20 cellular contexts compared by ENCODE assay signal in the genomic region with DNA sequence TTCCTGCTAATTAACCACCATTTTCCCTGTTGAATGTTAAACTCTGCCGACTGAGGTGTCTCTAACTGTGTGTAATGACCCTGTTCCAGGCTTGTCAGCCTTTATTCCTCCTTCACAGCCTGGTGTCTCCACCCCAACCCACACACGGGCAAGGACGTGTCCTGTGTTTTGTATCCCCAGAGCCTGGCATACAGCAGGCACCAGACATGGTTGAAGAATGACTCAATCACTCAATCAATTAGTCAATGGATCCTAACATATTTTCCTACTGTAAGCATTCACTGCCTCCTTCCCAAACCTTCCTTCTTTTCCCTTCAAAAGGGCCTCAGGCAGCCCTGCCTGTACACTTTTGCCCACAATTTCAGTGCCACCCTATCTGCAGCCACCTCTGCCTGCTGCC. TPM values are rescaled to one million over a fixed set of nuclear protein-coding genes. Genes with fewer than 3 reads are reported as not detected.
DNase-seq lines count a peak whose midpoint lies in the region; ATAC-seq, FAIRE-seq and TF ChIP-seq lines count a peak whose summit lies in the region.
"Had no signal": no experiment of that assay in that cellular context is flagged by ENCODE, and none has a peak within 500 bp of the region (broad histone marks: within the 10 kb centered on the region; RNA-seq: fewer than 3 reads in every experiment).

No MANE protein-coding gene starts in this region.

- H3K27ac ChIP-seq in GM23248: peak overlapping the region; percentile 91
- H3K27ac ChIP-seq in keratinocyte (ENCODE audit: control insufficient read depth, insufficient read depth, low read length): no peak overlapping the region
- H3K27ac ChIP-seq in subcutaneous abdominal adipose tissue (ENCODE audit: low read depth, low read length): peak overlapping the region; percentile 81
- H3K27ac ChIP-seq in left lung: no peak overlapping the region
- H3K27ac ChIP-seq: neutrophil had no signal

- peak; percentile 74 for DNase-seq in GM23248
- peak; percentile 43 for DNase-seq in adipocyte (ENCODE audit: low read depth)
- DNase-seq in keratinocyte (ENCODE audit: low read depth, low spot score): peak; percentile 50
- DNase-seq in left lung: no peak
- no peak for DNase-seq in omental fat pad (ENCODE audit: low spot score)
- DNase-seq in SKM-1 treated with dmso at 0.1 percent for 144 hours (lab: John Stamatoyannopoulos, UW; ENCODE audit: unreplicated experiment): no peak
- DNase-seq: activated B cell treated with CpG ODN at 0.5 μM for 24 hours; cerebellar nuclear complex; COR-L47; effector CD4-positive, alpha-beta T cell; H9; KBM-7; left ventricle myocardium superior; NCI-H1694 treated with DMSO at 0.1 percent for 48 hours; retina; SIG-M5; T-helper 2 cell had no signal

- H4K20me1 ChIP-seq in GM23248 (ENCODE audit: insufficient read depth) (no peaks in the 10 kb centered on the region), keratinocyte (ENCODE audit: control insufficient read depth, extremely low read depth, insufficient read depth, low read length) (no peaks in the 10 kb centered on the region)

- H3K79me2 ChIP-seq in GM23248 (ENCODE audit: insufficient read depth) (peaks cover 59% of the 10 kb centered on the region), keratinocyte (ENCODE audit: control insufficient read depth, insufficient read depth, low read length) (no peaks in the 10 kb centered on the region)

- H3K27me3 ChIP-seq in GM23248 (replicated peaks; ENCODE audit: insufficient read depth): no peaks in the 10 kb centered on the region
- no peaks in the 10 kb centered on the region for H3K27me3 ChIP-seq in adipocyte (replicated peaks; ENCODE audit: control insufficient read depth, insufficient read depth, low read length)
- peaks cover 31% of the 10 kb centered on the region for H3K27me3 ChIP-seq in keratinocyte (ENCODE audit: control insufficient read depth, extremely low read depth, insufficient read depth, low read length)
- peaks cover 0 to 5% (median 0%) of the 10 kb centered on the region in 5 donors for H3K27me3 ChIP-seq in subcutaneous abdominal adipose tissue (ENCODE audit: control insufficient read depth in 5 of 5, insufficient read depth in 4 of 5, low read length in 5 of 5)
- peaks cover 0 to 19% of the 10 kb centered on the region in 2 donors for H3K27me3 ChIP-seq in left lung

- in situ Hi-C loops in GM23248 (cut with MboI): no loop called here

- H3F3A ChIP-seq in GM23248 (ENCODE audit: insufficient read depth): peaks cover 43% of the 10 kb centered on the region

- H2AFZ ChIP-seq in GM23248 (no peak overlapping the region), keratinocyte (ENCODE audit: control insufficient read depth, low read length) (no peak overlapping the region)

- H3K36me3 ChIP-seq in GM23248 (ENCODE audit: low read depth) (no peaks in the 10 kb centered on the region), adipocyte (ENCODE audit: control insufficient read depth, insufficient read depth, low read length, severe bottlenecking) (no peaks in the 10 kb centered on the region), keratinocyte (ENCODE audit: control insufficient read depth in 2 of 2, extremely low read depth in 1 of 2, insufficient read depth in 2 of 2, low read length in 2 of 2) (no peaks in the 10 kb centered on the region), subcutaneous abdominal adipose tissue (ENCODE audit: control insufficient read depth in 5 of 5, insufficient read depth in 5 of 5, low read length in 5 of 5) (no peaks in the 10 kb centered on the region), left lung (no peaks in the 10 kb centered on the region)
- H3K36me3 ChIP-seq: neutrophil had no signal

- WGBS in GM23248 (ENCODE audit: low coverage in 1 of 2, low lambda C conversion rate in 2 of 2, missing lambda C conversion rate in 2 of 2), 2 experiments: 13 to 25% methylated on average over 3 of the region's 3 CpGs

- no peaks in the 10 kb centered on the region for H3K9me1 ChIP-seq in keratinocyte (ENCODE audit: control insufficient read depth, extremely low read depth, insufficient read depth, low read length)

- ATAC-seq in left lung (no peak), omental fat pad (ENCODE audit: low FRiP score) (no peak)
- ATAC-seq: left ventricle myocardium superior; stimulated activated effector memory CD8-positive, alpha-beta T cell treated with anti-CD3 and anti-CD28 coated beads, Interleukin-12 subunit alpha, Interleukin-12 subunit beta, amount 100 ng/mL, for 72 hours had no signal

- peak; percentile 98 for FAIRE-seq in keratinocyte (lab: Jason Lieb, UNC)

- dilution Hi-C loops in keratinocyte (cut with MboI; ENCODE audit: extremely low pct_ligation_motif_present, low sequenced_read_pairs): no loop called here

- TF ChIP-seq CTCF in keratinocyte (optimal IDR thresholded peaks at IDR 0.05 in 1 of 3, IDR thresholded peaks at IDR 0.05 in 1 of 3, conservative IDR thresholded peaks at IDR 0.05 in 1 of 3; ENCODE audit: extremely low read depth in 1 of 3, insufficient read depth in 2 of 3, low read length in 3 of 3) (no peak), left lung (IDR thresholded peaks at IDR 0.05) (no peak), omental fat pad (IDR thresholded peaks at IDR 0.05) (no peak)

- H3K9me2 ChIP-seq in GM23248 (ENCODE audit: insufficient read depth): no peaks in the 10 kb centered on the region

- H3K9me3 ChIP-seq in GM23248 (ENCODE audit: low read depth) (no peaks in the 10 kb centered on the region), adipocyte (ENCODE audit: control insufficient read depth, low read length) (no peaks in the 10 kb centered on the region), keratinocyte (ENCODE audit: control insufficient read depth, low read depth, low read length) (no peaks in the 10 kb centered on the region), subcutaneous abdominal adipose tissue (ENCODE audit: control insufficient read depth in 5 of 5, low read length in 5 of 5) (no peaks in the 10 kb centered on the region), left lung (no peaks in the 10 kb centered on the region)
- H3K9me3 ChIP-seq: neutrophil had no signal

- H3K4me1 ChIP-seq in GM23248 (ENCODE audit: insufficient read depth) (peaks cover 69% of the 10 kb centered on the region), adipocyte (ENCODE audit: control insufficient read depth, insufficient read depth, low read length) (peaks cover 63% of the 10 kb centered on the region), keratinocyte (ENCODE audit: control insufficient read depth, extremely low read depth, insufficient read depth, low read length) (peaks cover 41% of the 10 kb centered on the region), subcutaneous abdominal adipose tissue (ENCODE audit: control insufficient read depth in 5 of 5, insufficient read depth in 5 of 5, low read length in 5 of 5) (peaks cover 3 to 93% (median 73%) of the 10 kb centered on the region in 5 donors), left lung (peaks cover 0 to 29% of the 10 kb centered on the region in 2 donors)

- H3K4me3 ChIP-seq in GM23248 (no peak overlapping the region), adipocyte (ENCODE audit: low read length) (no peak overlapping the region), keratinocyte (ENCODE audit: control insufficient read depth in 2 of 3, extremely low read depth in 1 of 3, insufficient read depth in 2 of 3, low read depth in 1 of 3, low read length in 3 of 3) (no peak overlapping the region), subcutaneous abdominal adipose tissue (ENCODE audit: low read depth in 1 of 5, low read length in 5 of 5) (no peak overlapping the region), left lung (no peak overlapping the region)

- intact Hi-C loops in left lung (cut with DNase I): no loop called here

- peak overlapping the region; percentile 53 for H3K4me2 ChIP-seq in GM23248 (ENCODE audit: unreplicated experiment)
- H3K4me2 ChIP-seq in keratinocyte (ENCODE audit: control insufficient read depth, extremely low read depth, insufficient read depth, low read depth, low read length): peak overlapping the region; percentile 73

- H3K9ac ChIP-seq in GM23248: peak overlapping the region; percentile 51
- no peak overlapping the region for H3K9ac ChIP-seq in adipocyte (ENCODE audit: low read length)
- H3K9ac ChIP-seq in keratinocyte (ENCODE audit: control insufficient read depth, extremely low read depth, insufficient read depth, low read length): no peak overlapping the region
- H3K9ac ChIP-seq in subcutaneous abdominal adipose tissue (ENCODE audit: low read length in 5 of 5): peak overlapping the region in 2 of 5 donors; percentile 5 to 9

RNA-seq across cellular contexts. Expression of gene TNS1, which starts 2.7 kb away (rescaled TPM):
- 99.3 and 104 TPM in 2 replicates for total RNA-seq in GM23248 (2014; rRNA removed; shearing (Covaris generic))
- polyA plus RNA-seq in GM23248 (2016; fragmentation: Nextera tagmentation; extraction: Ambion mirVana) (78.6 and 81.6 TPM in 2 replicates), keratinocyte (1.7 to 2.9 TPM (median 2.5 TPM) in 3 replicates)
- polyA plus RNA-seq in keratinocyte (2011; ENCODE audit: low read depth): 0.54 TPM
- polyA plus RNA-seq in keratinocyte (2011; cell fraction: cytosol; rRNA removed): 1.1 and 1.4 TPM in 2 replicates
- 13.6 and 14.6 TPM in 2 replicates for polyA plus RNA-seq in keratinocyte (2011; cell fraction: nucleus; rRNA removed)
- polyA plus RNA-seq in keratinocyte (2012; ENCODE audit: low replicate concordance): 1.4 and 5.7 TPM in 2 replicates
- polyA minus RNA-seq in keratinocyte: 9.7 to 35.0 TPM (median 17.2 TPM) in 3 replicates
- polyA minus RNA-seq in keratinocyte (2011; cell fraction: cytosol; rRNA and poly(A)+ RNA removed): 3.8 TPM
- 13.3 and 20.4 TPM in 2 replicates for polyA minus RNA-seq in keratinocyte (2011; cell fraction: nucleus; rRNA and poly(A)+ RNA removed)
- total RNA-seq in left lung (100 to 1,000 TPM; 303 to 327 TPM), omental fat pad (100 to 1,000 TPM; 135 to 453 (median 361) TPM)

Comparison
In these comparisons a context has a peak if more than half of its experiments do, and no peak if none do; other contexts are left out.
1. DNase-seq: peak in GM23248 (single experiment), adipocyte (single experiment) and keratinocyte (single experiment); none in left lung (0 of 2), omental fat pad (single experiment) and SKM-1 treated with dmso at 0.1 percent for 144 hours (single experiment).
2. H3K27ac ChIP-seq: peak in GM23248 (single experiment) and subcutaneous abdominal adipose tissue (single experiment); none in keratinocyte (single experiment) and left lung (0 of 2).